1 cellular context compared by ENCODE assay signal in the genomic region with DNA sequence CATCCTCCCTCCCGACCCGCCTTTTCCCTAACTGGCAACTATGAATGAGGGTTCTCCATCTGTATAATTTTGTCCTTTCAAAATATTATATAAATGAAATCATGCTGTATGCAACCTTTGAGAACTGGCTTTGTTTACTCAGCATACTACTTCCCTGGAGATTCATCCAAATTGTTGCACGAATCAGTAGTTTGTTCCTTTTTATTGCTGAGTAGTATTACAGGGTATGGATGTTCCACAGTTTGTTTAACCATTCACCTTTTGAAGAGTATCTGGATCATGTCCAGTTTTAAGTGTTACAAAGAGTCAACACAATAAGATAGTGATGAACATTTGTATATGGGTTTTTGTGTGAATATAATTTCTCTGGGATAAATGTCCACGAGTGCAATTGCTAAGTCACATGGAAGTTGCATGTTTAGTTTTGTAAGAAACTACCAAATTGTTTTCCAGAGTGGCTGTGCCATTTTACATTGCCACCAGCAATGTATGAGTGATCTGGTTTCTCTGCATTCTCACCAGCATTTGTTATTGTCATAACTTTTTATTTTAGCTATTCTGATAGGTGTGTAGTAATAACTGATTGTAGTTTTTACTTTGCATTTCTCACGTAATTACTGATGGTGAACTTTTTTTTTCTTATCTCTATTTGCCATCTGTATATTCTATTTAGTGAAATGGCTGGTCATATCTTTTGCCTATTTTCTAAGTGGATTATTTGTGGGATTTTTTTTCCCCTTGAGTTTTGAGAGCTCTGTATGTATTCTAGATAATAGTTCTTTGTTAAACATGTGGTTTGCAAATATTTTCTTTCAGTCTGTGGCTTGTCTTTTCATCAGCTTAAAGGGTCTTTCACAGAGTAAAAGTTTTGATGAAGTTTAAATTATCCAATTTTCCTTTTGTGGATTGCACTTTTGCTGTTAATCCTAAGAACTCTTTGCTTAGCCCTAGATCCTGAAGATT.
TF ChIP-seq lines count a peak whose summit lies in the region.

No MANE protein-coding gene starts in this region.

TF ChIP-seq in K562, 482 proteins besides CTCF, POLR2A, EP300 and RAD21 (continued from another document):
- TF ChIP-seq, protein P1, sequence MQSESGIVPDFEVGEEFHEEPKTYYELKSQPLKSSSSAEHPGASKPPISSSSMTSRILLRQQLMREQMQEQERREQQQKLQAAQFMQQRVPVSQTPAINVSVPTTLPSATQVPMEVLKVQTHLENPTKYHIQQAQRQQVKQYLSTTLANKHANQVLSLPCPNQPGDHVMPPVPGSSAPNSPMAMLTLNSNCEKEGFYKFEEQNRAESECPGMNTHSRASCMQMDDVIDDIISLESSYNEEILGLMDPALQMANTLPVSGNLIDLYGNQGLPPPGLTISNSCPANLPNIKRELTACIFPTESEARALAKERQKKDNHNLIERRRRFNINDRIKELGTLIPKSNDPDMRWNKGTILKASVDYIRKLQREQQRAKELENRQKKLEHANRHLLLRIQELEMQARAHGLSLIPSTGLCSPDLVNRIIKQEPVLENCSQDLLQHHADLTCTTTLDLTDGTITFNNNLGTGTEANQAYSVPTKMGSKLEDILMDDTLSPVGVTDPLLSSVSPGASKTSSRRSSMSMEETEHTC (IDR thresholded peaks at IDR 0.05): no peak
- no peak for TF ChIP-seq RAD51 (IDR thresholded peaks at IDR 0.05; ENCODE audit: borderline replicate concordance, low read depth)
- TF ChIP-seq ZNF589 (CRISPR knock-in tag; IDR thresholded peaks at IDR 0.05; ENCODE audit: low read depth): no peak
- TF ChIP-seq RFX5 (IDR thresholded peaks at IDR 0.05; ENCODE audit: low read depth, low read length): no peak
- TF ChIP-seq TCF7 (IDR thresholded peaks at IDR 0.05; ENCODE audit: borderline replicate concordance): no peak
- no peak for TF ChIP-seq DPF2 (IDR thresholded peaks at IDR 0.05)
